In the genomic region with DNA sequence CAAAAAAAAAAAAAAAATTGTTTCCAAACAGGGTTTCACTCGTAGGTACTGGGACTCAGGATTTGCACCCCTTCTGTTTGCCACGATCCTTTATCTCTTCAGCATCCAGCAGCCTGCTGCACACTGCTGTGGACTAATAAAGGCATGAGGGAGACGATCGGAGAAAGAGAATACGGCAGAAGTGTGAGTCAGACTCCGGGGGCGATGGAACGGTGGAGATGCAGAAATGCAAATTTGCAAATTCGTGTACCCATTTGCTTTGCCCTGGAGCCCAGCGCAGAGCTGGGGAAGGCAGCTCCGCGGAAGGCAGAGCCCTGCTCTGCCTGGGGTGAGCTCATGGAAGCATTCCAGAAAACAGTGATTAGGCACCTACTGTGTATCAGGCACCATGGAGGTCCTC, we compare ENCODE assay signal across 20 cellular contexts.
"Had no signal": no experiment of that assay in that cellular context is flagged by ENCODE, and none has a peak within 500 bp of the region (broad histone marks: within the 10 kb centered on the region; RNA-seq: fewer than 3 reads in every experiment).

No MANE protein-coding gene starts in this region.

- DNase-seq: effector memory CD8-positive, alpha-beta T cell; esophagus squamous epithelium; foreskin fibroblast; left colon; left ventricle myocardium superior; mesenchymal stem cell; midbrain; naive B cell; retina; spleen; stimulated activated CD4-positive, alpha-beta T cell treated with anti-CD3 and anti-CD28 coated beads, Interleukin-15, amount 100 ng/mL, for 24 hours; stimulated activated CD4-positive, alpha-beta T cell treated with anti-CD3 and anti-CD28 coated beads, Interleukin-1b, Interleukin-23, amount 100 ng/mL, for 48 hours; stimulated activated CD4-positive, alpha-beta T cell treated with anti-CD3 and anti-CD28 coated beads, Interleukin-4, amount 100 ng/mL, for 24 hours; testis; upper lobe of right lung had no signal

- H3K9me3 ChIP-seq: testis, upper lobe of right lung had no signal

- H3K27me3 ChIP-seq: esophagus squamous epithelium, hepatocyte, spleen, testis, tibial nerve, upper lobe of right lung had no signal

- H3K27ac ChIP-seq: esophagus squamous epithelium, hepatocyte, spleen, testis, tibial nerve, upper lobe of right lung had no signal

- ATAC-seq: effector memory CD8-positive, alpha-beta T cell; left colon; left ventricle myocardium superior; sciatic nerve; stimulated activated memory B cell treated with anti-CD40 and anti-IgM and Interleukin-4, amounts not matched to agents 10 μg/mL and 1 μg/mL and 100 μg/mL, for 72 hours; upper lobe of right lung had no signal

- H3K36me3 ChIP-seq: esophagus squamous epithelium, spleen, tibial nerve, upper lobe of right lung had no signal

- H3K4me1 ChIP-seq: esophagus squamous epithelium, spleen, testis, tibial nerve, upper lobe of right lung had no signal

- H3K4me3 ChIP-seq: esophagus squamous epithelium, hepatocyte, lung, spleen, testis, tibial nerve, upper lobe of right lung had no signal
